In the genomic region with DNA sequence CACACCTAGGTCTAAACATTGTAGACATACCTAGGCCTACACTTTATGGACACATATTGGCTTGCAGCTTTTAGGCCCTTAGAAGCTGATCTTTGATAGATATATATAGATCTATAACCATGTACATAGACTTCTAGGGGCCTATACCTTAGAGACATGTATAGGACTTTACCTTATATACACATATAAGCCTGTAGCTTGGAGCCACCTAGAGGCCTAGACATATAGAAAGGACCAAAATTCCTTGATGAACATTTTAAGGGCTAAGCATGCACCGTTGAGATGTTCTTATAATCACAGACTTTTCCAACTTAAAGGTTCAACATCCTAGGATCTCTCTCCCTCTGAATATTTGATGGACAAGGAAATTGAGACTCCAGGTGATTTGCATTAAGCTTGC, we compare ENCODE assay signal across 14 cellular contexts.
A peak's percentile ranks its signal among the peaks of the same experiment; 100 is the strongest.
DNase-seq lines count a peak whose midpoint lies in the region; ATAC-seq, FAIRE-seq and TF ChIP-seq lines count a peak whose summit lies in the region.
"Had no signal": no experiment of that assay in that cellular context is flagged by ENCODE, and none has a peak within 500 bp of the region (broad histone marks: within the 10 kb centered on the region; RNA-seq: fewer than 3 reads in every experiment).

No MANE protein-coding gene starts in this region.

- H3K27ac ChIP-seq in WERI-Rb-1, result no peak overlapping the region
- H3K27ac ChIP-seq: gastroesophageal sphincter, right atrium auricular region had no signal

- H3K27ac Mint-ChIP-seq in nephron, result no peak overlapping the region
- H3K27ac Mint-ChIP-seq in activated CD8-positive, alpha-beta memory T cell treated with anti-CD3 and anti-CD28 coated beads, Interleukin-2, amount 10 ng/mL, durations not matched to agents 7 days and 5 days, result no peak overlapping the region

- H3F3A ChIP-seq in Loucy (ENCODE audit: low read depth), result no peaks in the 10 kb centered on the region

- H3K4me2 ChIP-seq in Loucy (ENCODE audit: low read depth, low read length, poor library complexity, severe bottlenecking), result no peak overlapping the region

- intact Hi-C loops in left ventricle myocardium superior (cut with micrococcal nuclease), result no loop called here

- CTCF ChIA-PET in activated CD8-positive, alpha-beta memory T cell treated with anti-CD3 and anti-CD28 coated beads, Interleukin-2, amount 10 ng/mL, durations not matched to agents 7 days and 5 days (lab: Charles Lee), result no interaction called here

- H3K9me3 Mint-ChIP-seq in nephron, result peaks cover 4% of the 10 kb centered on the region
- no peaks in the 10 kb centered on the region for H3K9me3 Mint-ChIP-seq in activated CD8-positive, alpha-beta memory T cell treated with anti-CD3 and anti-CD28 coated beads, Interleukin-2, amount 10 ng/mL, durations not matched to agents 7 days and 5 days (ENCODE audit: low read depth)
- H3K9me3 Mint-ChIP-seq: central memory CD8-positive, alpha-beta T cell had no signal

- no peaks in the 10 kb centered on the region for H3K79me2 ChIP-seq in Loucy (ENCODE audit: insufficient read depth, low read length)

- no peak overlapping the region for H3K4me3 ChIP-seq in Loucy (ENCODE audit: low read length, poor library complexity, severe bottlenecking)
- H3K4me3 ChIP-seq in WERI-Rb-1 (ENCODE audit: low read depth, low read length), result no peak overlapping the region
- H3K4me3 ChIP-seq: gastroesophageal sphincter, right atrium auricular region had no signal

- FAIRE-seq in GM12892 (lab: Jason Lieb, UNC), result no peak
- FAIRE-seq: A204.1 had no signal

- TF ChIP-seq POLR2A in GM12892 (IDR thresholded peaks at IDR 0.05; ENCODE audit: low read depth, low read length), result no peak

- H3K4me1 Mint-ChIP-seq in nephron, result peaks cover 14% of the 10 kb centered on the region
- H3K4me1 Mint-ChIP-seq in activated CD8-positive, alpha-beta memory T cell treated with anti-CD3 and anti-CD28 coated beads, Interleukin-2, amount 10 ng/mL, durations not matched to agents 7 days and 5 days, result no peaks in the 10 kb centered on the region
- H3K4me1 Mint-ChIP-seq: central memory CD8-positive, alpha-beta T cell had no signal

- H3K4me3 Mint-ChIP-seq in nephron, result no peak overlapping the region
- H3K4me3 Mint-ChIP-seq in activated CD8-positive, alpha-beta memory T cell treated with anti-CD3 and anti-CD28 coated beads, Interleukin-2, amount 10 ng/mL, durations not matched to agents 7 days and 5 days, result no peak overlapping the region
- H3K4me3 Mint-ChIP-seq: central memory CD8-positive, alpha-beta T cell had no signal

- no peak overlapping the region for H3K9ac ChIP-seq in Loucy (ENCODE audit: low read depth, low read length, poor library complexity, severe bottlenecking)

- H4K20me1 ChIP-seq in Loucy (ENCODE audit: insufficient read depth, low read length, poor library complexity, severe bottlenecking), result no peaks in the 10 kb centered on the region

- H3K9me3 ChIP-seq in Loucy (ENCODE audit: insufficient read depth, low read depth, low read length) (no peaks in the 10 kb centered on the region), WERI-Rb-1 (ENCODE audit: severe bottlenecking) (no peaks in the 10 kb centered on the region)
- H3K9me3 ChIP-seq: right atrium auricular region had no signal

- H3K9me2 ChIP-seq in Loucy (replicated peaks; ENCODE audit: low read depth, low read length), result no peaks in the 10 kb centered on the region

- peak; percentile 17 for DNase-seq in DMS 273 (lab: John Stamatoyannopoulos, UW; ENCODE audit: unreplicated experiment)
- no peak for DNase-seq in DMS 273 treated with DMSO at 0.1 percent for 48 hours (lab: John Stamatoyannopoulos, UW)
- DNase-seq in WERI-Rb-1, result no peak
- DNase-seq in GM12892 (ENCODE audit: insufficient read length), result no peak
- DNase-seq in activated CD8-positive, alpha-beta memory T cell treated with anti-CD3 and anti-CD28 coated beads, Interleukin-2, amount 10 ng/mL, durations not matched to agents 7 days and 5 days, result no peak
- no peak for DNase-seq in left ventricle myocardium superior
- DNase-seq: GDM1; NK-92 treated with Interleukin-12 subunit alpha and Interleukin-12 subunit beta, amount 100 ng/mL, for 24 hours had no signal

- H2AFZ ChIP-seq in Loucy (ENCODE audit: low read length), result no peak overlapping the region

- H3K27me3 ChIP-seq in Loucy (ENCODE audit: insufficient read depth, low read length, poor library complexity, severe bottlenecking), result no peaks in the 10 kb centered on the region
- no peaks in the 10 kb centered on the region for H3K27me3 ChIP-seq in WERI-Rb-1 (ENCODE audit: insufficient read depth, low read depth, severe bottlenecking)
- H3K27me3 ChIP-seq: gastroesophageal sphincter, right atrium auricular region had no signal

- H3K27me3 Mint-ChIP-seq in nephron (ENCODE audit: low read depth), result no peaks in the 10 kb centered on the region
- no peaks in the 10 kb centered on the region for H3K27me3 Mint-ChIP-seq in activated CD8-positive, alpha-beta memory T cell treated with anti-CD3 and anti-CD28 coated beads, Interleukin-2, amount 10 ng/mL, durations not matched to agents 7 days and 5 days
- H3K27me3 Mint-ChIP-seq: central memory CD8-positive, alpha-beta T cell had no signal

- H3K4me1 ChIP-seq in Loucy (ENCODE audit: insufficient read depth, low read length, poor library complexity, severe bottlenecking), result peaks cover 23% of the 10 kb centered on the region
- H3K4me1 ChIP-seq: gastroesophageal sphincter had no signal

- ATAC-seq in activated CD8-positive, alpha-beta memory T cell treated with anti-CD3 and anti-CD28 coated beads, Interleukin-2, amount 10 ng/mL, durations not matched to agents 7 days and 5 days, result no peak
- ATAC-seq in left ventricle myocardium superior, result no peak
- ATAC-seq: gastroesophageal sphincter had no signal

- no peaks in the 10 kb centered on the region for H3K36me3 Mint-ChIP-seq in nephron (ENCODE audit: low read depth)
- H3K36me3 Mint-ChIP-seq in activated CD8-positive, alpha-beta memory T cell treated with anti-CD3 and anti-CD28 coated beads, Interleukin-2, amount 10 ng/mL, durations not matched to agents 7 days and 5 days, result no peaks in the 10 kb centered on the region

- TF ChIP-seq CTCF in Loucy (conservative IDR thresholded peaks at IDR 0.05; ENCODE audit: low read length) (peak; percentile 77), WERI-Rb-1 (IDR thresholded peaks at IDR 0.05; ENCODE audit: low read depth, low read length) (0 out of 2 replicates have a peak, but pooled peaks have one; percentile 17), nephron (IDR thresholded peaks at IDR 0.05; ENCODE audit: unreplicated experiment in 3 of 3) (peak in 2 of 3 experiments; percentile 21 to 26)

- H3K36me3 ChIP-seq in Loucy (ENCODE audit: insufficient read depth, low read length), result no peaks in the 10 kb centered on the region
- no peaks in the 10 kb centered on the region for H3K36me3 ChIP-seq in WERI-Rb-1
- H3K36me3 ChIP-seq: gastroesophageal sphincter, right atrium auricular region had no signal

Comparison
In these comparisons a context has a peak if more than half of its experiments do, and no peak if none do; other contexts are left out.
1. CTCF ChIP-seq: peak in every context shown above with its lines; median percentile 77 in Loucy; 24 in nephron; 17 in WERI-Rb-1.